ENCODE assay signal across 9 cellular contexts in the genomic region with DNA sequence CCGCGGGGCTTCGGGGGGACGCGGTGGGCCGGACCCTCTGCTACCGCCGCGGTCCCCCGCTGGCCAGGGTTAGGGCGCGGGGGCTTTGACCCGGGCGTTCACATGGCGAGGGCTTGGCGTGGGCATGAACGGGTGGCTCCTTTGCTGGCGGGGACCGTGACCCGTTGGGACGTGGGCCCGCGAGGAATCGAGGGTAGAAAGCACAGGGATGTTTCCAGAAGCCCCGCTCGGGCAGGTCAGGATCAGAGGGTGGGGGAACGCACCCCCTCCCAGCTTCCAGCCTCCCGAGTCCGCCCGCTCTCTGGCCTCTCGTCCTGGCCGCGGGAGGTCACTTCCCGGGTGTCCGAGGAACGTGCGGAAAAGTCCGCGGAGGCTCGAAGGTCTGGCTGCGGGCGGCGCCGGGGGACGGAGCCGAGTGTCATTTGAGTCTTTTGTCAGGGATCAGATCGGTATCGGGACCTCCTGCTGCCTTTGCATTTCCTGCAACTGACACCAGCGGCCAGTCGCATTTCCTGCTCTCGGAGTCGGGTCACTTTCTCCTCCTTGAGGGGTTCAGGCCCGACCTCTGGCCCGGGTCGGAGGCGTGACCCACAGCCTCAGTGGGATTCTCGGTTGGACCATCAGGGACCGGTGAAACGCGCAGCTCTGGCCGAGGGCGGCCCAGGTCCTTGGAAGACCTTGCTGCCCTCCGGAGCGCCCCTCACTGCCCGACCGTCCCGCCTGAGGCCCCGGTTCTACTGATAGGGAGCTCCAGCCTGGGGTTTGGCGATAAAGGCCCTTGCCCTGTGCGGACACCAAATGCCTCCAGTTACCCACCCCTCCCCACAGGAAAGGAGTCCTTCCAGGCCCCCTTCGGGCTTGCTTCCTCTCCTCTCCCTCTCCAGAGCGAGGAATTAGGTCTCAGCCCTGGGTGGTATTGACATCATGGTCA. TPM values are rescaled to one million over a fixed set of nuclear protein-coding genes. Genes with fewer than 3 reads are reported as not detected.
DNase-seq lines count a peak whose midpoint lies in the region; ATAC-seq, FAIRE-seq and TF ChIP-seq lines count a peak whose summit lies in the region.
"Had no signal": no experiment of that assay in that cellular context is flagged by ENCODE, and none has a peak within 500 bp of the region (broad histone marks: within the 10 kb centered on the region; RNA-seq: fewer than 3 reads in every experiment).

No MANE protein-coding gene starts in this region.

- H3K27me3 Mint-ChIP-seq in astrocyte (ENCODE audit: low read depth, unreplicated experiment), result peaks cover 64% of the 10 kb centered on the region

- TF ChIP-seq POLR2A in lower leg skin (IDR thresholded peaks at IDR 0.05) (no peak), upper lobe of left lung (IDR thresholded peaks at IDR 0.05) (no peak)

- no peaks in the 10 kb centered on the region for H3K9me3 ChIP-seq in astrocyte (ENCODE audit: insufficient read depth, low read depth, low read length)
- no peaks in the 10 kb centered on the region for H3K9me3 ChIP-seq in upper lobe of left lung
- no peaks in the 10 kb centered on the region for H3K9me3 ChIP-seq in HAP-1

- no peaks in the 10 kb centered on the region for H4K20me1 ChIP-seq in astrocyte (ENCODE audit: insufficient read depth, low read length)

- TF ChIP-seq EP300 in upper lobe of left lung (IDR thresholded peaks at IDR 0.05), result no peak

- H3K9ac ChIP-seq in astrocyte (ENCODE audit: low read length), result no peak overlapping the region

- peak overlapping the region; percentile 44 for H3K4me3 ChIP-seq in astrocyte (ENCODE audit: insufficient read depth, low read depth, low read length)
- H3K4me3 ChIP-seq in lower leg skin (ENCODE audit: low read depth, poor library complexity, severe bottlenecking), result peak overlapping the region; percentile 9
- H3K4me3 ChIP-seq in upper lobe of left lung, result peak overlapping the region in 3 of 4 donors; percentile 27 to 46 (median 44)
- no peak overlapping the region for H3K4me3 ChIP-seq in HAP-1

- H3K27ac Mint-ChIP-seq in astrocyte (ENCODE audit: unreplicated experiment), result no peak overlapping the region

- DNase-seq in Right ventricle myocardium superior (peak; percentile 41), cardiac septum (ENCODE audit: low spot score) (no peak), astrocyte (ENCODE audit: low read depth) (no peak), lower leg skin (ENCODE audit: low spot score in 2 of 2) (no peak), upper lobe of left lung (peak in 1 of 2 donors; percentile 86), NCI-H2107 (lab: John Stamatoyannopoulos, UW) (no peak), HAP-1 (ENCODE audit: low spot score in 2 of 2) (no peak), SIG-M5 (lab: John Stamatoyannopoulos, UW) (no peak)
- DNase-seq: NCI-H187 had no signal

- peaks cover 3% of the 10 kb centered on the region for H3K9me3 Mint-ChIP-seq in astrocyte (ENCODE audit: unreplicated experiment)

- H3K36me3 Mint-ChIP-seq in astrocyte (ENCODE audit: low read depth, unreplicated experiment), result peaks cover 2% of the 10 kb centered on the region

- H3K4me3 Mint-ChIP-seq in astrocyte (ENCODE audit: unreplicated experiment), result no peak overlapping the region

- H3K27me3 ChIP-seq in astrocyte (ENCODE audit: insufficient read depth, low read length) (peaks cover 71% of the 10 kb centered on the region), upper lobe of left lung (peaks cover 4 to 63% (median 41%) of the 10 kb centered on the region in 4 donors), HAP-1 (ENCODE audit: low read depth) (peaks cover 9% of the 10 kb centered on the region)

- peak; percentile 27 for ATAC-seq in Right ventricle myocardium superior (ENCODE audit: poor library complexity)
- ATAC-seq in upper lobe of left lung (ENCODE audit: low FRiP score in 2 of 2), result peak in 1 of 2 donors; percentile 31

- H3K4me1 ChIP-seq in astrocyte (ENCODE audit: insufficient read depth, low read length) (peaks cover 6% of the 10 kb centered on the region), upper lobe of left lung (peaks cover 21 to 29% (median 25%) of the 10 kb centered on the region in 4 donors), HAP-1 (no peaks in the 10 kb centered on the region)

- H3K27ac ChIP-seq in astrocyte (ENCODE audit: low read depth, low read length) (no peak overlapping the region), upper lobe of left lung (no peak overlapping the region)

- FAIRE-seq in astrocyte (lab: Jason Lieb, UNC), result no peak

- intact Hi-C loops in Right ventricle myocardium superior (cut with DNase I), result no loop called here
- intact Hi-C loops in cardiac septum (cut with DNase I), result no loop called here
- intact Hi-C loops in lower leg skin (cut with DNase I; ENCODE audit: low total_unique reads), result no loop called here

- peak overlapping the region; percentile 16 for H2AFZ ChIP-seq in astrocyte (ENCODE audit: low read depth, low read length)

- in situ Hi-C loops in HAP-1 (cut with MboI; ENCODE audit: low sequenced_read_pairs), result loop anchor here (25.0 kb wide), 1 partner anchor 832 kb away; the partner anchor contains the start of gene STH

- WGBS in lower leg skin, 2 donors, result 5 to 7% methylated on average over 36 to 50 of the region's 72 CpGs
- 2 to 11% methylated on average over 11 to 66 of the region's 72 CpGs for WGBS in upper lobe of left lung, 2 donors

- no peaks in the 10 kb centered on the region for H3K79me2 ChIP-seq in astrocyte (ENCODE audit: insufficient read depth, low read length)

- H3K4me2 ChIP-seq in astrocyte (ENCODE audit: low read length), result peak overlapping the region; percentile 80

- H3K4me1 Mint-ChIP-seq in astrocyte (ENCODE audit: low read depth, unreplicated experiment), result peaks cover 3% of the 10 kb centered on the region

- H3K36me3 ChIP-seq in astrocyte (ENCODE audit: insufficient read depth, low read length), result no peaks in the 10 kb centered on the region
- no peaks in the 10 kb centered on the region for H3K36me3 ChIP-seq in upper lobe of left lung
- no peaks in the 10 kb centered on the region for H3K36me3 ChIP-seq in HAP-1 (replicated peaks)

- TF ChIP-seq CTCF in astrocyte (IDR thresholded peaks at IDR 0.05; ENCODE audit: insufficient read depth, low read depth, low read length) (no peak), lower leg skin (IDR thresholded peaks at IDR 0.05) (no peak), upper lobe of left lung (IDR thresholded peaks at IDR 0.05) (no peak)

RNA-seq across cellular contexts. Expression of gene WNT3, which starts 0.7 kb away (rescaled TPM):
- total RNA-seq in Right ventricle myocardium superior (0.91 TPM), cardiac septum (0.89 TPM), astrocyte (2.4 TPM in 2 replicates), lower leg skin (10 to 100 TPM; 26.7 to 57.9 (median 46.6) TPM), upper lobe of left lung (1 to 10 TPM; 1.1 to 4.6 (median 1.9) TPM)

RNA-seq across cellular contexts. Expression of gene WNT9B, which starts 32.2 kb away (rescaled TPM):
- 0.13 TPM for total RNA-seq in Right ventricle myocardium superior
- total RNA-seq in cardiac septum, result 0.62 TPM
- total RNA-seq in astrocyte, result 0.48 and 0.84 TPM in 2 replicates
- 1 to 10 TPM in 1 of 4 donors, under 1 TPM in 3; 0.75 to 1.1 (median 0.86) TPM for total RNA-seq in lower leg skin
- total RNA-seq in upper lobe of left lung, result 1 to 10 TPM in 2 of 6 donors, under 1 TPM in 1, not detected in 3; 0.26 to 8.3 (median 1.8) TPM
